ENCODE assay signal across 8 cellular contexts in the genomic region with DNA sequence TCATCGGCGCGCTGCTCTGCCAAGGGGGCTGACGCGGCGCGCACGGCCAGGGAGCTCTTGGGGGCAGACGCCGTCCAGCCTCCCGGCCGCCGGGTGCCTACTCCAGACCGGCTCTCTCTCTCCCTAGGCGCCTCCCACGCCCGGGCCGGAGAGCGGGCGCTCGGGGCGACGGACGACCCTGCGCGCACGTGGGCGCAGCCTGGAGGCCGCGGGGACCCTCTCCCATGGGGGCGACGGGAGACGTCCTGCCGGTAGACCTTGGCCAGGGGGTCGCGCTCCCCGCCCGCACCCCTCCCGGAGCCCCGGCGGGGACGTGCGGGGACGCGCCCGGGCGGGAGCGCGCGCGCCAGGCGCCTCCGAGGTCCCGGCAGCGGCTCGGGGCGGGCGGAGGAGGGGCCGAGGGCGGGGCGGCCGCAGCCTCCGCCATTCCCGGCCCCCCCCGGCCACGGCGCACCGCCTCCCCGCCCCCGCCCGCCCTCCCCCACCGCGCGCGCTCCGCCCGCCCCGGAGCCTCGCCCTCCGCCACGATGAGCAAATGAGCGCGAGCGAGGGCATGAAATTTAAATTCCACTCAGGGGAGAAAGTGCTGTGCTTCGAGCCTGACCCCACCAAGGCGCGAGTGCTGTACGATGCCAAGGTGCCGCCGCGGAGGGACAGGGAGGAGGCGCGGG. TPM values are rescaled to one million over a fixed set of nuclear protein-coding genes. Genes with fewer than 3 reads are reported as not detected.
DNase-seq lines count a peak whose midpoint lies in the region; ATAC-seq and TF ChIP-seq lines count a peak whose summit lies in the region.

A gene with protein sequence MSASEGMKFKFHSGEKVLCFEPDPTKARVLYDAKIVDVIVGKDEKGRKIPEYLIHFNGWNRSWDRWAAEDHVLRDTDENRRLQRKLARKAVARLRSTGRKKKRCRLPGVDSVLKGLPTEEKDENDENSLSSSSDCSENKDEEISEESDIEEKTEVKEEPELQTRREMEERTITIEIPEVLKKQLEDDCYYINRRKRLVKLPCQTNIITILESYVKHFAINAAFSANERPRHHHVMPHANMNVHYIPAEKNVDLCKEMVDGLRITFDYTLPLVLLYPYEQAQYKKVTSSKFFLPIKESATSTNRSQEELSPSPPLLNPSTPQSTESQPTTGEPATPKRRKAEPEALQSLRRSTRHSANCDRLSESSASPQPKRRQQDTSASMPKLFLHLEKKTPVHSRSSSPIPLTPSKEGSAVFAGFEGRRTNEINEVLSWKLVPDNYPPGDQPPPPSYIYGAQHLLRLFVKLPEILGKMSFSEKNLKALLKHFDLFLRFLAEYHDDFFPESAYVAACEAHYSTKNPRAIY (plus strand): TSS at position 509 of the 671 bp plus-strand sequence. CDS start 27 bp downstream, at position 536.

- peaks cover 7% of the 10 kb centered on the region for H3K36me3 Mint-ChIP-seq in MCF 10A (ENCODE audit: insufficient read depth, unreplicated experiment)

- no TSS peak for BruUV-seq in MCF 10A (replicated peaks; lab: Mats Ljungman, UMichigan)

- POLR2A ChIA-PET in MCF 10A (lab: Yijun Ruan, JAX), result interaction anchor here (1.2 kb wide), 1 partner anchor 201 kb away, joined by 4 read pairs; no protein-coding TSS in a partner anchor

- ATAC-seq in GM21367 (IDR thresholded peaks at IDR 0.05; ENCODE audit: unreplicated experiment) (peak; percentile 38), sciatic nerve (peak; percentile 52), GM18870 (IDR thresholded peaks at IDR 0.05; ENCODE audit: unreplicated experiment) (no peak)

- H3K27me3 Mint-ChIP-seq in MCF 10A (ENCODE audit: insufficient read depth, unreplicated experiment), result peaks cover 34% of the 10 kb centered on the region

- CTCF ChIA-PET in MCF 10A (lab: Yijun Ruan, JAX), result interaction anchor here (0.6 to 1.6 kb wide), 12 partner anchors 11 to 1398 kb away, joined by 3 to 10 read pairs (median 3); no protein-coding TSS in a partner anchor

- H3K27ac Mint-ChIP-seq in MCF 10A (ENCODE audit: low read depth, unreplicated experiment), result peak within 1 kb of the TSS; percentile 84

- 0 out of 2 replicates have a peak within 1 kb of the TSS, but pooled peaks have one; percentile 43 for H3K27ac ChIP-seq in HUES6 (ENCODE audit: low read depth, low read length)

- intact Hi-C loops in T-helper 2 cell treated with Interferon-gamma antibody and Interleukin-4, amounts not matched to agents 100 ng/mL and 5 ng/mL, for 36 hours (cut with micrococcal nuclease), result loop anchor here (1.0 to 2.0 kb wide), 3 partner anchors 17 to 647 kb away; a partner anchor contains a TSS
- intact Hi-C loops in MCF 10A (cut with micrococcal nuclease) (no loop called here), sciatic nerve (cut with DNase I) (no loop called here)

- H3K4me1 ChIP-seq in HUES6 (ENCODE audit: control insufficient read depth, insufficient read depth, low read length) (peaks cover 15% of the 10 kb centered on the region; the same call in 1 of the 2 replicates), iPS-15b (ENCODE audit: control insufficient read depth, insufficient read depth, low read length) (peaks cover 6% of the 10 kb centered on the region)

- peak within 1 kb of the TSS; percentile 82 for H3K4me3 Mint-ChIP-seq in MCF 10A (ENCODE audit: unreplicated experiment)

- H3K36me3 ChIP-seq in HUES6 (ENCODE audit: control insufficient read depth, insufficient read depth, low read length) (peaks cover 22% of the 10 kb centered on the region), iPS-15b (ENCODE audit: control insufficient read depth, insufficient read depth, low read length) (no peaks in the 10 kb centered on the region)

- DNase-seq in EH (ENCODE audit: low read depth) (peak; percentile 73), MCF 10A (ENCODE audit: unreplicated experiment) (peak; percentile 40), sciatic nerve (ENCODE audit: low spot score) (peak; percentile 75)

- H3K9me3 Mint-ChIP-seq in MCF 10A (ENCODE audit: unreplicated experiment), result no peaks in the 10 kb centered on the region

- peaks cover 27% of the 10 kb centered on the region for H3K27me3 ChIP-seq in HUES6 (ENCODE audit: control insufficient read depth, insufficient read depth, low read length)
- peaks cover 23% of the 10 kb centered on the region for H3K27me3 ChIP-seq in iPS-15b (ENCODE audit: control insufficient read depth, insufficient read depth, low read length)

- H3K4me1 Mint-ChIP-seq in MCF 10A (ENCODE audit: insufficient read depth, unreplicated experiment), result peaks cover 5% of the 10 kb centered on the region

- H3K9ac ChIP-seq in HUES6 (ENCODE audit: low read length) (peak within 1 kb of the TSS; percentile 86), iPS-15b (ENCODE audit: low read depth, low read length) (peak within 1 kb of the TSS; percentile 65)

- H3K9me3 ChIP-seq in HUES6 (ENCODE audit: control insufficient read depth, insufficient read depth, low read depth, low read length) (no peaks in the 10 kb centered on the region), iPS-15b (ENCODE audit: control insufficient read depth, insufficient read depth, low read length) (no peaks in the 10 kb centered on the region)

- H3K4me3 ChIP-seq in HUES6 (ENCODE audit: low read depth, low read length) (peak within 1 kb of the TSS; percentile 96), iPS-15b (ENCODE audit: low read depth, low read length) (peak within 1 kb of the TSS; percentile 95)

- no peak for TF ChIP-seq CTCF in MCF 10A (IDR thresholded peaks at IDR 0.05; ENCODE audit: unreplicated experiment)

RNA-seq across cellular contexts. Expression of the gene that starts here (rescaled TPM):
- 38.7 and 40.9 TPM in 2 replicates for total RNA-seq in T-helper 2 cell treated with Interferon-gamma antibody and Interleukin-4, amounts not matched to agents 100 ng/mL and 5 ng/mL, for 36 hours
- total RNA-seq in MCF 10A (2022) (27.1 and 27.6 TPM in 2 replicates), sciatic nerve (31.1 TPM)
